ENCODE assay signal across 20 cellular contexts in genomic region chrX:10104958-10105658, GRCh38. TPM values are rescaled to one million over a fixed set of nuclear protein-coding genes. Genes with fewer than 3 reads are reported as not detected.
A peak's percentile ranks its signal among the peaks of the same experiment; 100 is the strongest.
DNase-seq lines count a peak whose midpoint lies in the region; ATAC-seq and TF ChIP-seq lines count a peak whose summit lies in the region.
"Had no signal": no experiment of that assay in that cellular context is flagged by ENCODE, and none has a peak within 500 bp of the region (broad histone marks: within the 10 kb centered on the region; RNA-seq: fewer than 3 reads in every experiment).

No MANE protein-coding gene starts in this region.

- H4K20me1 ChIP-seq in OCI-LY1 (ENCODE audit: insufficient read depth, low read length), result no peaks in the 10 kb centered on the region

- no peak for TF ChIP-seq CTCF in OCI-LY1 (IDR thresholded peaks at IDR 0.05; ENCODE audit: low read length)
- TF ChIP-seq CTCF in testis (IDR thresholded peaks at IDR 0.05), result no peak

- no peak for DNase-seq in effector memory CD8-positive, alpha-beta T cell
- no peak for DNase-seq in memory B cell (ENCODE audit: low spot score in 2 of 2)
- peak; percentile 42 for DNase-seq in testis
- DNase-seq in activated T-cell treated with anti-CD3 and anti-CD28 coated beads, Interleukin-2, amount 50 U/mL, for 48 hours, result no peak
- DNase-seq in stimulated activated CD4-positive, alpha-beta T cell treated with anti-CD3 and anti-CD28 coated beads, Interleukin-4, amount 100 ng/mL, for 1 hour, result no peak
- DNase-seq: activated CD4-positive, alpha-beta T cell treated with anti-CD3 and anti-CD28 coated beads, Interleukin-2, amount 50 U/mL, for 4 hours; activated naive CD4-positive, alpha-beta T cell treated with anti-CD3 and anti-CD28 coated beads, Interleukin-2, amount 10 ng/mL, durations not matched to agents 7 days and 5 days; Caco-2; dermis blood vessel endothelial cell; glutamatergic neuron; HFFc6; NCI-H187; NK-92 treated with Interleukin-12 subunit alpha and Interleukin-12 subunit beta, amount 100 ng/mL, for 24 hours; posterior cingulate gyrus; stimulated activated CD4-positive, alpha-beta T cell treated with anti-CD3 and anti-CD28 coated beads, Interleukin-2, amount 100 ng/mL, for 48 hours; stimulated activated naive CD8-positive, alpha-beta T cell treated with anti-CD3 and anti-CD28 coated beads, Interleukin-15, Interleukin-2, amounts not matched to agents 100 U/mL and 50 U/mL, for 24 hours; SW 1271 had no signal

- H3K36me3 ChIP-seq in OCI-LY1 (ENCODE audit: insufficient read depth, low read length) (no peaks in the 10 kb centered on the region), testis (ENCODE audit: low read depth, missing control alignments) (no peaks in the 10 kb centered on the region)

- no peaks in the 10 kb centered on the region for H3K9me2 ChIP-seq in OCI-LY1 (ENCODE audit: low read depth, low read length)

- H3K4me2 ChIP-seq in OCI-LY1 (ENCODE audit: low read length), result peak overlapping the region; percentile 22; the same call in 1 of the 2 replicates

- H3K27me3 Mint-ChIP-seq in effector memory CD8-positive, alpha-beta T cell, result no peaks in the 10 kb centered on the region
- no peaks in the 10 kb centered on the region for H3K27me3 Mint-ChIP-seq in memory B cell
- H3K27me3 Mint-ChIP-seq: activated naive CD4-positive, alpha-beta T cell treated with anti-CD3 and anti-CD28 coated beads, Interleukin-2, amount 10 ng/mL, durations not matched to agents 7 days and 5 days had no signal

- H3K27ac ChIP-seq in OCI-LY1 (ENCODE audit: low read depth, low read length, poor library complexity, severe bottlenecking) (peak overlapping the region; percentile 98), testis (peak overlapping the region in 1 of 2 donors; percentile 71)

- peaks cover 22 to 33% of the 10 kb centered on the region in 2 donors for H3K4me1 Mint-ChIP-seq in effector memory CD8-positive, alpha-beta T cell (ENCODE audit: low read depth in 2 of 2)
- peaks cover 33% of the 10 kb centered on the region for H3K4me1 Mint-ChIP-seq in memory B cell

- peaks cover 9% of the 10 kb centered on the region for H3K36me3 Mint-ChIP-seq in effector memory CD8-positive, alpha-beta T cell (ENCODE audit: insufficient read depth)
- peaks cover 17% of the 10 kb centered on the region for H3K36me3 Mint-ChIP-seq in memory B cell

- H3F3A ChIP-seq in OCI-LY1 (ENCODE audit: insufficient read depth, low read length), result no peaks in the 10 kb centered on the region

- 64 to 65% methylated on average over 10 of the region's 10 CpGs for WGBS in testis, 2 donors

- H3K27ac Mint-ChIP-seq in effector memory CD8-positive, alpha-beta T cell, result peak overlapping the region; percentile 75 to 78
- H3K27ac Mint-ChIP-seq in memory B cell, result peak overlapping the region; percentile 91
- H3K27ac Mint-ChIP-seq: activated naive CD4-positive, alpha-beta T cell treated with anti-CD3 and anti-CD28 coated beads, Interleukin-2, amount 10 ng/mL, durations not matched to agents 7 days and 5 days; HFFc6 had no signal

- H3K9me3 ChIP-seq in OCI-LY1 (ENCODE audit: low read length) (no peaks in the 10 kb centered on the region), testis (no peaks in the 10 kb centered on the region)
- H3K9me3 ChIP-seq: Caco-2 had no signal

- no peaks in the 10 kb centered on the region for H3K79me2 ChIP-seq in OCI-LY1 (ENCODE audit: insufficient read depth, low read length)

- H3K9me3 Mint-ChIP-seq in effector memory CD8-positive, alpha-beta T cell, result no peaks in the 10 kb centered on the region
- H3K9me3 Mint-ChIP-seq in memory B cell, result no peaks in the 10 kb centered on the region
- H3K9me3 Mint-ChIP-seq: activated naive CD4-positive, alpha-beta T cell treated with anti-CD3 and anti-CD28 coated beads, Interleukin-2, amount 10 ng/mL, durations not matched to agents 7 days and 5 days; HFFc6 had no signal

- H3K4me3 Mint-ChIP-seq in effector memory CD8-positive, alpha-beta T cell, result no peak overlapping the region
- H3K4me3 Mint-ChIP-seq in memory B cell, result peak overlapping the region; percentile 24
- H3K4me3 Mint-ChIP-seq: activated naive CD4-positive, alpha-beta T cell treated with anti-CD3 and anti-CD28 coated beads, Interleukin-2, amount 10 ng/mL, durations not matched to agents 7 days and 5 days; HFFc6 had no signal

- H3K9ac ChIP-seq in OCI-LY1 (ENCODE audit: low read length), result no peak overlapping the region

- H3K4me3 ChIP-seq in OCI-LY1 (ENCODE audit: low read depth, low read length, poor library complexity, severe bottlenecking), result no peak overlapping the region
- no peak overlapping the region for H3K4me3 ChIP-seq in testis

- no peaks in the 10 kb centered on the region for H3K27me3 ChIP-seq in OCI-LY1 (ENCODE audit: insufficient read depth, low read length)
- no peaks in the 10 kb centered on the region for H3K27me3 ChIP-seq in testis

- H3K4me1 ChIP-seq in OCI-LY1 (ENCODE audit: insufficient read depth, low read length, severe bottlenecking), result peaks cover 57% of the 10 kb centered on the region
- peaks cover 7% of the 10 kb centered on the region for H3K4me1 ChIP-seq in testis

- no peak for ATAC-seq in effector memory CD8-positive, alpha-beta T cell (replicated peaks)
- peak; percentile 29 for ATAC-seq in memory B cell (ENCODE audit: low read depth)
- no peak for ATAC-seq in HG03139 (IDR thresholded peaks at IDR 0.05; ENCODE audit: unreplicated experiment)
- ATAC-seq in HG03097 (IDR thresholded peaks at IDR 0.05; ENCODE audit: low FRiP score, unreplicated experiment), result no peak
- ATAC-seq: stimulated activated naive CD8-positive, alpha-beta T cell treated with anti-CD3 and anti-CD28 coated beads, Interleukin-15, Interleukin-2, amounts not matched to agents 100 U/mL and 50 U/mL, for 24 hours had no signal

- H2AFZ ChIP-seq in OCI-LY1 (ENCODE audit: low read length), result no peak overlapping the region

- intact Hi-C loops in testis (cut with DNase I; ENCODE audit: low total_unique reads), result no loop called here

- no peak for TF ChIP-seq POLR2A in testis (IDR thresholded peaks at IDR 0.05)

RNA-seq across cellular contexts. Expression of gene CLCN4, which starts 51.7 kb away (rescaled TPM):
- total RNA-seq in testis, result 10 to 100 TPM in 1 of 2 donors, 1 to 10 TPM in 1; 5.4 to 11.6 TPM
- polyA plus RNA-seq in testis (ENCODE audit: insufficient read depth, low read depth, low replicate concordance), result 5.1 TPM
